23 cellular contexts compared by ENCODE assay signal in genomic region chr1:6094246-6094645, GRCh38.
"Had no signal": no experiment of that assay in that cellular context is flagged by ENCODE, and none has a peak within 500 bp of the region (broad histone marks: within the 10 kb centered on the region; RNA-seq: fewer than 3 reads in every experiment).

No MANE protein-coding gene starts in this region.

- ATAC-seq: activated CD8-positive, alpha-beta T cell treated with anti-CD3 and anti-CD28 coated beads for 36 hours; esophagus mucosa; sciatic nerve; stimulated activated memory B cell treated with anti-CD40 and anti-IgM and Interleukin-4, amounts not matched to agents 10 μg/mL and 1 μg/mL and 100 μg/mL, for 72 hours had no signal

- H3K27ac ChIP-seq: adrenal gland, parathyroid adenoma, upper lobe of left lung had no signal

- H3K27me3 ChIP-seq: adrenal gland, upper lobe of left lung had no signal

- H3K9me3 Mint-ChIP-seq: activated B cell treated with CpG ODN at 0.5 μM for 24 hours; activated CD8-positive, alpha-beta T cell treated with anti-CD3 and anti-CD28 coated beads for 36 hours; activated naive CD4-positive, alpha-beta T cell treated with anti-CD3 and anti-CD28 coated beads for 36 hours; activated T-helper 2 cell treated with anti-CD3 and anti-CD28 coated beads, Interferon-gamma antibody, Interleukin-2, Interleukin-4, amounts not matched to agents 10 μg/mL and 5 μg/mL and 100 μg/mL, durations not matched to agents 14 hours and 24 hours and 36 hours; central memory CD8-positive, alpha-beta T cell; immature natural killer cell; memory B cell; nephron progenitor cell; stimulated activated memory B cell treated with anti-CD40 and anti-IgM and Interleukin-4, amounts not matched to agents 10 μg/mL and 1 μg/mL and 100 μg/mL, for 72 hours had no signal

- H3K9me3 ChIP-seq: adrenal gland, upper lobe of left lung had no signal

- H3K36me3 ChIP-seq: adrenal gland had no signal

- H3K4me3 Mint-ChIP-seq: activated B cell treated with CpG ODN at 0.5 μM for 24 hours; activated CD8-positive, alpha-beta T cell treated with anti-CD3 and anti-CD28 coated beads for 36 hours; activated naive CD4-positive, alpha-beta T cell treated with anti-CD3 and anti-CD28 coated beads for 36 hours; central memory CD8-positive, alpha-beta T cell; immature natural killer cell; memory B cell; nephron progenitor cell; stimulated activated memory B cell treated with anti-CD40 and anti-IgM and Interleukin-4, amounts not matched to agents 10 μg/mL and 1 μg/mL and 100 μg/mL, for 72 hours had no signal

- H3K27ac Mint-ChIP-seq: activated B cell treated with CpG ODN at 0.5 μM for 24 hours; activated CD8-positive, alpha-beta T cell treated with anti-CD3 and anti-CD28 coated beads for 36 hours; activated naive CD4-positive, alpha-beta T cell treated with anti-CD3 and anti-CD28 coated beads for 36 hours; activated T-helper 2 cell treated with anti-CD3 and anti-CD28 coated beads, Interferon-gamma antibody, Interleukin-2, Interleukin-4, amounts not matched to agents 10 μg/mL and 5 μg/mL and 100 μg/mL, durations not matched to agents 14 hours and 24 hours and 36 hours; memory B cell; nephron progenitor cell; stimulated activated memory B cell treated with anti-CD40 and anti-IgM and Interleukin-4, amounts not matched to agents 10 μg/mL and 1 μg/mL and 100 μg/mL, for 72 hours had no signal

- H3K4me1 Mint-ChIP-seq: activated B cell treated with CpG ODN at 0.5 μM for 24 hours; memory B cell; stimulated activated memory B cell treated with anti-CD40 and anti-IgM and Interleukin-4, amounts not matched to agents 10 μg/mL and 1 μg/mL and 100 μg/mL, for 72 hours had no signal

- H3K4me1 ChIP-seq: adrenal gland, parathyroid adenoma, upper lobe of left lung had no signal

- DNase-seq: activated B cell treated with CpG ODN at 0.5 μM for 24 hours; activated CD4-positive, alpha-beta T cell treated with anti-CD3 and anti-CD28 coated beads for 4 hours; activated naive CD4-positive, alpha-beta T cell treated with anti-CD3 and anti-CD28 coated beads for 36 hours; activated T-cell treated with anti-CD3 and anti-CD28 coated beads, Interleukin-2, amount 50 U/mL, for 1 hour; adrenal gland; effector memory CD4-positive, alpha-beta T cell; foreskin melanocyte; immature natural killer cell; kidney glomerular epithelial cell; nephron progenitor cell; nucleus accumbens; small intestine; stimulated activated CD4-positive, alpha-beta T cell treated with anti-CD3 and anti-CD28 coated beads, Interleukin-2, amount 100 ng/mL, for 24 hours; T1000 had no signal

- H3K4me3 ChIP-seq: adrenal gland, upper lobe of left lung had no signal
